ENCODE assay signal across 15 cellular contexts in genomic region chr19:30423481-30423880, GRCh38. TPM values are rescaled to one million over a fixed set of nuclear protein-coding genes. Genes with fewer than 3 reads are reported as not detected.
"Had no signal": no experiment of that assay in that cellular context is flagged by ENCODE, and none has a peak within 500 bp of the region (broad histone marks: within the 10 kb centered on the region; RNA-seq: fewer than 3 reads in every experiment).

No MANE protein-coding gene starts in this region.

- H3K4me1 Mint-ChIP-seq: central memory CD8-positive, alpha-beta T cell; natural killer cell; WTC11 had no signal

- H3K36me3 Mint-ChIP-seq: natural killer cell, WTC11 had no signal

- H3K27ac Mint-ChIP-seq: activated naive CD4-positive, alpha-beta T cell treated with anti-CD3 and anti-CD28 coated beads for 36 hours; natural killer cell; WTC11 had no signal

- H3K27ac ChIP-seq: brain microvascular endothelial cell, lower lobe of right lung, transverse colon, uterus had no signal

- ATAC-seq: activated T-cell treated with anti-CD3 and anti-CD28 coated beads, Interleukin-2, amount 50 U/mL, for 4 hours; lower lobe of right lung; natural killer cell; WTC11 had no signal

- H3K9me3 Mint-ChIP-seq: activated naive CD4-positive, alpha-beta T cell treated with anti-CD3 and anti-CD28 coated beads for 36 hours; activated T-cell treated with anti-CD3 and anti-CD28 coated beads, Interleukin-2, amount 50 U/mL, for 4 hours; central memory CD8-positive, alpha-beta T cell; WTC11 had no signal

- DNase-seq: activated CD4-positive, alpha-beta T cell treated with anti-CD3 and anti-CD28 coated beads for 48 hours; activated CD8-positive, alpha-beta memory T cell treated with anti-CD3 and anti-CD28 coated beads, Interleukin-2, amount 50 U/mL, for 4 hours; activated naive CD4-positive, alpha-beta T cell treated with anti-CD3 and anti-CD28 coated beads for 36 hours; activated T-cell treated with anti-CD3 and anti-CD28 coated beads, Interleukin-2, amount 50 U/mL, for 4 hours; brain microvascular endothelial cell; cortex of kidney; lower lobe of right lung; natural killer cell; stimulated activated CD4-positive, alpha-beta T cell treated with anti-CD3 and anti-CD28 coated beads, Interleukin-2, amount 100 ng/mL, for 24 hours; stimulated activated naive CD4-positive, alpha-beta T cell treated with Interleukin-2 at 50 U/mL for 16 hours; transverse colon; uterus had no signal

- H3K4me3 Mint-ChIP-seq: activated naive CD4-positive, alpha-beta T cell treated with anti-CD3 and anti-CD28 coated beads for 36 hours; activated T-cell treated with anti-CD3 and anti-CD28 coated beads, Interleukin-2, amount 50 U/mL, for 4 hours; central memory CD8-positive, alpha-beta T cell; natural killer cell; WTC11 had no signal

RNA-seq across cellular contexts. Expression of gene ZNF536, which starts 51.3 kb away (rescaled TPM):
- total RNA-seq: activated naive CD4-positive, alpha-beta T cell treated with anti-CD3 and anti-CD28 coated beads for 36 hours; activated T-cell treated with anti-CD3 and anti-CD28 coated beads, Interleukin-2, amount 50 U/mL, for 4 hours; natural killer cell; T-helper 2 cell treated with Interferon-gamma antibody and Interleukin-4, amounts not matched to agents 100 ng/mL and 5 ng/mL, for 36 hours had no signal
